ENCODE assay signal across 8 cellular contexts in genomic region chr1:47533176-47534039, GRCh38.
DNase-seq lines count a peak whose midpoint lies in the region; ATAC-seq, FAIRE-seq and TF ChIP-seq lines count a peak whose summit lies in the region.

No MANE protein-coding gene starts in this region.

- TF ChIP-seq POLR2A in endothelial cell of umbilical vein (IDR thresholded peaks at IDR 0.05; ENCODE audit: low read depth, low read length), result no peak
- TF ChIP-seq POLR2A in transverse colon (IDR thresholded peaks at IDR 0.05), result no peak
- no peak for TF ChIP-seq POLR2A in GM12891 (IDR thresholded peaks at IDR 0.05; ENCODE audit: low read depth, low read length)

- in situ Hi-C loops in transverse colon (cut with MboI; ENCODE audit: low pct_ligation_motif_present in 1 of 4, low pct_unique_long_range_greater_than_20kb in 1 of 4, low sequenced_read_pairs in 3 of 4), result loop anchor here in 2 of 4 donors (25.0 kb wide), 1 partner anchor 179 kb away; no protein-coding TSS in a partner anchor

- no peak for ATAC-seq in HG02852 (IDR thresholded peaks at IDR 0.05; ENCODE audit: unreplicated experiment)
- ATAC-seq in GM18909 (IDR thresholded peaks at IDR 0.05; ENCODE audit: poor library complexity, unreplicated experiment), result no peak

- H2AFZ ChIP-seq in endothelial cell of umbilical vein (ENCODE audit: low read depth, low read length), result peak overlapping the region; percentile 48

- peak overlapping the region in 1 of 3 experiments; percentile 33 for H3K4me3 ChIP-seq in endothelial cell of umbilical vein (replicated peaks in 1 of 3; ENCODE audit: insufficient read depth in 1 of 3, low read depth in 1 of 3, low read length in 3 of 3)
- H3K4me3 ChIP-seq in transverse colon, result peak overlapping the region; percentile 3 to 45 (median 30)

- POLR2A ChIA-PET in endothelial cell of umbilical vein (lab: Charles Lee), result interaction anchor here (0.7 to 0.8 kb wide), 2 partner anchors 32 to 200 kb away, joined by 4 read pairs; partner anchors contain the start of gene CMPK1

- intact Hi-C loops in endothelial cell of umbilical vein (cut with micrococcal nuclease), result loop anchor here (2.0 kb wide), 2 partner anchors 35 to 97 kb away; no protein-coding TSS in a partner anchor
- intact Hi-C loops in transverse colon (cut with DNase I; ENCODE audit: low total_unique reads), result loop anchor here (5.0 kb wide), 1 partner anchor 174 kb away; no protein-coding TSS in a partner anchor

- no peak overlapping the region for H3K9ac ChIP-seq in endothelial cell of umbilical vein (replicated peaks; ENCODE audit: extremely low read depth, insufficient read depth, low read length)

- FAIRE-seq in endothelial cell of umbilical vein (lab: Jason Lieb, UNC) (peak; percentile 12), GM12891 (lab: Jason Lieb, UNC) (no peak)

- TF ChIP-seq CTCF in endothelial cell of umbilical vein (IDR thresholded peaks at IDR 0.05; ENCODE audit: extremely low read depth in 1 of 2, insufficient read depth in 1 of 2, low read depth in 1 of 2, low read length in 2 of 2) (no peak), transverse colon (IDR thresholded peaks at IDR 0.05) (no peak)

- H3K4me2 ChIP-seq in endothelial cell of umbilical vein (ENCODE audit: insufficient read depth, low read length), result peak overlapping the region; percentile 1

- no peaks in the 10 kb centered on the region for H3K4me1 ChIP-seq in endothelial cell of umbilical vein (ENCODE audit: control insufficient read depth, extremely low read depth, insufficient read depth, low read length)
- H3K4me1 ChIP-seq in transverse colon, result peaks cover 7 to 23% (median 14%) of the 10 kb centered on the region in 4 donors

- dilution Hi-C loops in endothelial cell of umbilical vein (cut with MboI; ENCODE audit: extremely low pct_ligation_motif_present, low sequenced_read_pairs), result no loop called here

- no TSS peak for BruUV-seq in endothelial cell of umbilical vein (replicated peaks; lab: Mats Ljungman, UMichigan)

- H3K36me3 ChIP-seq in endothelial cell of umbilical vein (ENCODE audit: control insufficient read depth in 2 of 2, extremely low read depth in 1 of 2, insufficient read depth in 2 of 2, low read length in 2 of 2) (no peaks in the 10 kb centered on the region), transverse colon (no peaks in the 10 kb centered on the region)

- peaks cover 12 to 18% of the 10 kb centered on the region in 2 experiments for H3K27me3 ChIP-seq in endothelial cell of umbilical vein (ENCODE audit: control insufficient read depth in 2 of 2, insufficient read depth in 2 of 2, low read length in 2 of 2)
- no peaks in the 10 kb centered on the region for H3K27me3 ChIP-seq in transverse colon

- 13 to 71% methylated on average over 1 to 53 of the region's 57 CpGs for WGBS in transverse colon (ENCODE audit: low coverage in 1 of 2), 2 donors

- H3K27ac ChIP-seq in endothelial cell of umbilical vein (ENCODE audit: insufficient read depth, low read depth, low read length), result no peak overlapping the region
- H3K27ac ChIP-seq in transverse colon, result peak overlapping the region in 1 of 4 donors; percentile 22

- no peaks in the 10 kb centered on the region for H4K20me1 ChIP-seq in endothelial cell of umbilical vein (replicated peaks; ENCODE audit: control insufficient read depth, extremely low read depth, insufficient read depth, low read length)

- no peak for TF ChIP-seq EP300 in transverse colon (IDR thresholded peaks at IDR 0.05; ENCODE audit: low read depth)

- no peaks in the 10 kb centered on the region for H3K79me2 ChIP-seq in endothelial cell of umbilical vein (ENCODE audit: control insufficient read depth, insufficient read depth, low read length)

- CTCF ChIA-PET in endothelial cell of umbilical vein (lab: Charles Lee), result interaction anchor here (0.7 to 10.4 kb wide), 10 partner anchors 15 to 354 kb away, joined by 3 to 171 read pairs (median 4); partner anchors contain the start of gene FOXD2

- DNase-seq in GM03348 (ENCODE audit: low spot score), result peak; percentile 71
- DNase-seq in NCI-H510A treated with DMSO at 0.1 percent for 48 hours (lab: John Stamatoyannopoulos, UW), result peak; percentile 67
- peak; percentile 66 for DNase-seq in endothelial cell of umbilical vein (ENCODE audit: low read depth, low spot score)
- peak; percentile 21 for DNase-seq in midbrain (lab: John Stamatoyannopoulos, UW)
- DNase-seq in transverse colon, result peak; percentile 34
- no peak for DNase-seq in GM12891 (ENCODE audit: insufficient read length, low spot score)

- no peaks in the 10 kb centered on the region for H3K9me1 ChIP-seq in endothelial cell of umbilical vein (replicated peaks; ENCODE audit: control insufficient read depth, extremely low read depth, insufficient read depth, low read length)

- no peaks in the 10 kb centered on the region for H3K9me3 ChIP-seq in endothelial cell of umbilical vein (replicated peaks; ENCODE audit: control insufficient read depth, insufficient read depth, low read length)
- H3K9me3 ChIP-seq in transverse colon, result peaks cover 4% of the 10 kb centered on the region in 2 donors

TF ChIP-seq in endothelial cell of umbilical vein, 7 proteins besides CTCF, POLR2A, EP300 and RAD21:
- TF ChIP-seq MYC (IDR thresholded peaks at IDR 0.05; ENCODE audit: low read depth, low read length), result no peak
- no peak for TF ChIP-seq POLR2AphosphoS5 (IDR thresholded peaks at IDR 0.05; ENCODE audit: insufficient read depth, low read depth, low read length)
- TF ChIP-seq GATA2 (IDR thresholded peaks at IDR 0.05; ENCODE audit: insufficient read depth, insufficient read length, low read depth, low read length), result no peak
- TF ChIP-seq FOS (IDR thresholded peaks at IDR 0.05; ENCODE audit: borderline replicate concordance, insufficient read depth, low read length), result no peak
- TF ChIP-seq EZH2 (IDR thresholded peaks at IDR 0.05; ENCODE audit: borderline replicate concordance, low read depth, low read length, severe bottlenecking), result no peak
- TF ChIP-seq MAX (IDR thresholded peaks at IDR 0.05; ENCODE audit: insufficient read depth, insufficient read length), result no peak
- TF ChIP-seq JUN (IDR thresholded peaks at IDR 0.05; ENCODE audit: borderline replicate concordance, insufficient read depth, insufficient read length, low read depth), result no peak

TF ChIP-seq in GM12891, 5 proteins besides CTCF, POLR2A, EP300 and RAD21:
- TF ChIP-seq POLR2AphosphoS5 (IDR thresholded peaks at IDR 0.05; ENCODE audit: low read depth, low read length) (no peak), PAX5 (IDR thresholded peaks at IDR 0.05; ENCODE audit: insufficient read depth, low read length, severe bottlenecking) (no peak), SPI1 (IDR thresholded peaks at IDR 0.05; ENCODE audit: low read depth, low read length) (no peak), TAF1 (IDR thresholded peaks at IDR 0.05; ENCODE audit: low read depth, low read length) (no peak), POU2F2 (IDR thresholded peaks at IDR 0.05; ENCODE audit: low read depth, low read length) (no peak)
